Comparison of ENCODE assay signal across 1 cellular context in the genomic region with DNA sequence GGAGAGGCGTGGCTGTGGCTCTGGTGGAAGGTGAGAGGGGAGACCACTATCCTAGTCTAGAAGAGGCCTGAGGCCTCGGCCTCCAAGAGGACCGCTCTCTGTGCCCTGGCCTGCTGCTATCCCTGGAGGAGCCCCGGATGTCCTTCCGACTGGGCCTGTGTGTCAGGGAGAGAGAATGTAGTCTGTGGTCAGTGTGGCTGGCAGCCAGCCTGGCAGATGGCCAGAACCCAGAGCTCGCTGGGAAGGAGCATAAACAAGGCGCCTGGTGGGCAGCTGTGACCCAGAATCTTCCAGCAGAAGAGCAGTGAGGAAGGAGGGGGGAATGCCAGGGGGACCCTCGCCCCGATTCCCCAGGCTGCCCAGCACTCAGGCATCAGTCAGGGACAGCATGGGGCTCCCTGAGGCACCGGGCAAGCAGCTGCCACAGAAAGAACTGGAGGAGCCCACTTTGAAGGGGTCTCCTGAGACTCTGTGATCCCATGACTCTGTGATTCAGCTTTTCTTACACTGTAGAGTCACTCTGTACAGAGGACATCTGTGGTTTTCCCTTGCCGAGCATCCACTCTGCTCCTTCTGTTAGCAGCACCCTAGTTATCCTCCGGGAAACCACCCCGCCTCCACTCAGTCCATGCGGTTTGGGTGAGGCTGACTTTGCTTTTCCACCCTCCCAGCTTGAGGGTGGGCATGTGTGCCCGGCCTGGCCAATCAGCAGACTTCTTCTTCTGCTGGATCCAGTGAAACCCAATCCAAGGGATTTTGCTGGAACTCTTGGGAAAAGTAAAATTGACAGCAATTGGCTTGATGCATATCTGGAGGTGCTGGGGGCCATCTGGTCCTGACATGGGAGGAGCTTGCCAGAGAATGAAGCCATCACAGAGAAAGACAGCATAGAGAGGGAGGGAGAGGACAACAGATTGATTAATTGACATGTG.
TF ChIP-seq lines count a peak whose summit lies in the region.

No MANE protein-coding gene starts in this region.

TF ChIP-seq in WTC11, 78 proteins besides CTCF, POLR2A, EP300 and RAD21 (continued from another document):
- TF ChIP-seq, protein P1, sequence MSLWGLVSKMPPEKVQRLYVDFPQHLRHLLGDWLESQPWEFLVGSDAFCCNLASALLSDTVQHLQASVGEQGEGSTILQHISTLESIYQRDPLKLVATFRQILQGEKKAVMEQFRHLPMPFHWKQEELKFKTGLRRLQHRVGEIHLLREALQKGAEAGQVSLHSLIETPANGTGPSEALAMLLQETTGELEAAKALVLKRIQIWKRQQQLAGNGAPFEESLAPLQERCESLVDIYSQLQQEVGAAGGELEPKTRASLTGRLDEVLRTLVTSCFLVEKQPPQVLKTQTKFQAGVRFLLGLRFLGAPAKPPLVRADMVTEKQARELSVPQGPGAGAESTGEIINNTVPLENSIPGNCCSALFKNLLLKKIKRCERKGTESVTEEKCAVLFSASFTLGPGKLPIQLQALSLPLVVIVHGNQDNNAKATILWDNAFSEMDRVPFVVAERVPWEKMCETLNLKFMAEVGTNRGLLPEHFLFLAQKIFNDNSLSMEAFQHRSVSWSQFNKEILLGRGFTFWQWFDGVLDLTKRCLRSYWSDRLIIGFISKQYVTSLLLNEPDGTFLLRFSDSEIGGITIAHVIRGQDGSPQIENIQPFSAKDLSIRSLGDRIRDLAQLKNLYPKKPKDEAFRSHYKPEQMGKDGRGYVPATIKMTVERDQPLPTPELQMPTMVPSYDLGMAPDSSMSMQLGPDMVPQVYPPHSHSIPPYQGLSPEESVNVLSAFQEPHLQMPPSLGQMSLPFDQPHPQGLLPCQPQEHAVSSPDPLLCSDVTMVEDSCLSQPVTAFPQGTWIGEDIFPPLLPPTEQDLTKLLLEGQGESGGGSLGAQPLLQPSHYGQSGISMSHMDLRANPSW (CRISPR knock-in tag; conservative IDR thresholded peaks at IDR 0.05; ENCODE audit: low read depth): no peak
- TF ChIP-seq NFYB (CRISPR knock-in tag; conservative IDR thresholded peaks at IDR 0.05; ENCODE audit: low read depth) (peak; percentile 45; the same call in 1 of the 2 replicates), E2F4 (CRISPR knock-in tag; IDR thresholded peaks at IDR 0.05; ENCODE audit: borderline replicate concordance, low read depth) (no peak), RELA (CRISPR knock-in tag; IDR thresholded peaks at IDR 0.05; ENCODE audit: borderline replicate concordance) (no peak), JAZF1 (CRISPR knock-in tag; IDR thresholded peaks at IDR 0.05) (no peak), AR (CRISPR knock-in tag; IDR thresholded peaks at IDR 0.05) (no peak), SP1 (CRISPR knock-in tag; conservative IDR thresholded peaks at IDR 0.05) (peak; percentile 72), SMAD4 (CRISPR knock-in tag; IDR thresholded peaks at IDR 0.05) (no peak), SMAD3 (CRISPR knock-in tag; IDR thresholded peaks at IDR 0.05; ENCODE audit: borderline replicate concordance) (no peak), NR1H2 (CRISPR knock-in tag; IDR thresholded peaks at IDR 0.05) (no peak), NFATC4 (CRISPR knock-in tag; IDR thresholded peaks at IDR 0.05) (no peak), JUN (CRISPR knock-in tag; IDR thresholded peaks at IDR 0.05) (no peak), ZNF317 (CRISPR knock-in tag; IDR thresholded peaks at IDR 0.05; ENCODE audit: borderline replicate concordance, low read depth) (no peak), ZNF512 (CRISPR knock-in tag; IDR thresholded peaks at IDR 0.05; ENCODE audit: borderline replicate concordance) (no peak), CREB1 (CRISPR knock-in tag; IDR thresholded peaks at IDR 0.05) (no peak), ZNF138 (CRISPR knock-in tag; conservative IDR thresholded peaks at IDR 0.05) (no peak), GTF2I (CRISPR knock-in tag; conservative IDR thresholded peaks at IDR 0.05) (no peak), FOXP4 (CRISPR knock-in tag; IDR thresholded peaks at IDR 0.05) (no peak), USF1 (CRISPR knock-in tag; IDR thresholded peaks at IDR 0.05) (peak; percentile 83), NFE2L1 (CRISPR knock-in tag; IDR thresholded peaks at IDR 0.05) (no peak), FOXP1 (CRISPR knock-in tag; IDR thresholded peaks at IDR 0.05; ENCODE audit: borderline replicate concordance) (0 out of 2 replicates have a peak, but pooled peaks have one; percentile 33), FOXK1 (CRISPR knock-in tag; IDR thresholded peaks at IDR 0.05) (peak; percentile 19; the same call in 1 of the 2 replicates), IRF2 (CRISPR knock-in tag; IDR thresholded peaks at IDR 0.05; ENCODE audit: borderline replicate concordance, low read depth) (no peak), CREM (CRISPR knock-in tag; IDR thresholded peaks at IDR 0.05) (peak; percentile 44; the same call in 1 of the 2 replicates), SOX15 (CRISPR knock-in tag; IDR thresholded peaks at IDR 0.05) (no peak), ZBTB21 (CRISPR knock-in tag; IDR thresholded peaks at IDR 0.05; ENCODE audit: borderline replicate concordance) (no peak)
- TF ChIP-seq, protein P2, sequence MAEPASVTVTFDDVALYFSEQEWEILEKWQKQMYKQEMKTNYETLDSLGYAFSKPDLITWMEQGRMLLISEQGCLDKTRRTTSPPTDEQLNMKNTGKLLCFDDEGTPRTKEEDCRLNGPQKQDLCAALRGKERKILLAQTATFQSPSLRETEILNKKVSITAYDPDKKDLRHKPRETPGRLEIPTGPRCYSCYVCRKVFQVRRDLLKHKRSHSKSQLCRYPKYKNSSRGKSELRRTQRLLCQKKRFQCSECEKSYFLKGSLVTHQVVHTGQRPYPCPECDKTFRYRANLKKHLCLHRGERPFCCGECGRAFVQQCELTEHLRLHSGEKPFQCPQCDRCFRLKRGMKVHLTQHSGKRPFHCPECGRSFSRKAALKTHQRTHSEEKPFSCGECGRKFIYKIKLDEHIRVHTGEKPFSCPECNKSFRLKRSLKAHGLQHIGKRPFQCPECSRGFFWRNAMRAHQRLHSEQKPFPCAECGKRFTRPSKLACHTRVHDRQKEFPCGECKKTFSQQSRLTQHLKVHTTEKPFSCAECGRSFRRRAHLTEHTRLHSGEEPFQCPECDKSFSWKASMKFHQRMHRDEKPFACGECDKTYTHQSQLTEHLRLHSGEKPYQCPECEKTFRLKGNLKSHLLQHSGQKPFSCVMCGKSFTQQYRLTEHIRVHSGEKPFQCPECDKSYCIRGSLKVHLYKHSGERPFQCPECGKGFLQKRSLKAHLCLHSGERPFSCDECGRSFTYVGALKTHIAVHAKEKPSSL (CRISPR knock-in tag; conservative IDR thresholded peaks at IDR 0.05): no peak
- TF ChIP-seq, protein P3, sequence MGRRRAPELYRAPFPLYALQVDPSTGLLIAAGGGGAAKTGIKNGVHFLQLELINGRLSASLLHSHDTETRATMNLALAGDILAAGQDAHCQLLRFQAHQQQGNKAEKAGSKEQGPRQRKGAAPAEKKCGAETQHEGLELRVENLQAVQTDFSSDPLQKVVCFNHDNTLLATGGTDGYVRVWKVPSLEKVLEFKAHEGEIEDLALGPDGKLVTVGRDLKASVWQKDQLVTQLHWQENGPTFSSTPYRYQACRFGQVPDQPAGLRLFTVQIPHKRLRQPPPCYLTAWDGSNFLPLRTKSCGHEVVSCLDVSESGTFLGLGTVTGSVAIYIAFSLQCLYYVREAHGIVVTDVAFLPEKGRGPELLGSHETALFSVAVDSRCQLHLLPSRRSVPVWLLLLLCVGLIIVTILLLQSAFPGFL (CRISPR knock-in tag; IDR thresholded peaks at IDR 0.05; ENCODE audit: borderline replicate concordance): no peak
- TF ChIP-seq, protein P4, sequence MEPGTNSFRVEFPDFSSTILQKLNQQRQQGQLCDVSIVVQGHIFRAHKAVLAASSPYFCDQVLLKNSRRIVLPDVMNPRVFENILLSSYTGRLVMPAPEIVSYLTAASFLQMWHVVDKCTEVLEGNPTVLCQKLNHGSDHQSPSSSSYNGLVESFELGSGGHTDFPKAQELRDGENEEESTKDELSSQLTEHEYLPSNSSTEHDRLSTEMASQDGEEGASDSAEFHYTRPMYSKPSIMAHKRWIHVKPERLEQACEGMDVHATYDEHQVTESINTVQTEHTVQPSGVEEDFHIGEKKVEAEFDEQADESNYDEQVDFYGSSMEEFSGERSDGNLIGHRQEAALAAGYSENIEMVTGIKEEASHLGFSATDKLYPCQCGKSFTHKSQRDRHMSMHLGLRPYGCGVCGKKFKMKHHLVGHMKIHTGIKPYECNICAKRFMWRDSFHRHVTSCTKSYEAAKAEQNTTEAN (CRISPR knock-in tag; IDR thresholded peaks at IDR 0.05): 0 out of 2 replicates have a peak, but pooled peaks have one; percentile 61
TF ChIP-seq in WTC11: peak in this region for 9.
